Comparison of ENCODE assay signal across 8 cellular contexts in genomic region chr21:37563641-37564340, GRCh38.
DNase-seq lines count a peak whose midpoint lies in the region; ATAC-seq, FAIRE-seq and TF ChIP-seq lines count a peak whose summit lies in the region.

No MANE protein-coding gene starts in this region.

- no peaks in the 10 kb centered on the region for H4K20me1 ChIP-seq in astrocyte (ENCODE audit: insufficient read depth, low read length)
- no peaks in the 10 kb centered on the region for H4K20me1 ChIP-seq in hepatocyte (ENCODE audit: insufficient read depth, poor library complexity, severe bottlenecking)

- H3K4me1 ChIP-seq in astrocyte (ENCODE audit: insufficient read depth, low read length) (peaks cover 19% of the 10 kb centered on the region), hepatocyte (ENCODE audit: insufficient read depth) (peaks cover 11% of the 10 kb centered on the region)

- H3K4me3 Mint-ChIP-seq in astrocyte (ENCODE audit: unreplicated experiment): peak overlapping the region; percentile 66
- no peak overlapping the region for H3K4me3 Mint-ChIP-seq in mesothelial cell of epicardium

- FAIRE-seq in astrocyte (lab: Jason Lieb, UNC): no peak

- peak; percentile 84 for TF ChIP-seq POLR2A in GM18505 (IDR thresholded peaks at IDR 0.05; ENCODE audit: borderline replicate concordance, extremely low read depth, insufficient read depth, insufficient read length)

- no peaks in the 10 kb centered on the region for H3K79me2 ChIP-seq in astrocyte (ENCODE audit: insufficient read depth, low read length)
- H3K79me2 ChIP-seq in hepatocyte: no peaks in the 10 kb centered on the region

- TF ChIP-seq CTCF in astrocyte (IDR thresholded peaks at IDR 0.05; ENCODE audit: insufficient read depth, low read depth, low read length): no peak
- TF ChIP-seq CTCF in hepatocyte (IDR thresholded peaks at IDR 0.05; ENCODE audit: poor library complexity): no peak
- no peak for TF ChIP-seq CTCF in mesothelial cell of epicardium (IDR thresholded peaks at IDR 0.05; ENCODE audit: unreplicated experiment)

- WGBS in hepatocyte (ENCODE audit: low lambda C conversion rate, missing lambda C conversion rate): 87% methylated on average over 39 of the region's 67 CpGs

- H3K4me3 ChIP-seq in astrocyte (ENCODE audit: insufficient read depth, low read depth, low read length) (peak overlapping the region; percentile 69), hepatocyte (no peak overlapping the region)

- H3K36me3 ChIP-seq in astrocyte (ENCODE audit: insufficient read depth, low read length) (no peaks in the 10 kb centered on the region), hepatocyte (replicated peaks; ENCODE audit: insufficient read depth, low read depth) (no peaks in the 10 kb centered on the region)

- H3K27me3 Mint-ChIP-seq in astrocyte (ENCODE audit: low read depth, unreplicated experiment) (no peaks in the 10 kb centered on the region), mesothelial cell of epicardium (ENCODE audit: low read depth) (peaks cover 21% of the 10 kb centered on the region)

- H3K4me1 Mint-ChIP-seq in astrocyte (ENCODE audit: low read depth, unreplicated experiment) (peaks cover 19% of the 10 kb centered on the region), mesothelial cell of epicardium (peaks cover 6% of the 10 kb centered on the region)

- ATAC-seq in GM18505 (IDR thresholded peaks at IDR 0.05; ENCODE audit: unreplicated experiment) (peak; percentile 90), HG02943 (IDR thresholded peaks at IDR 0.05; ENCODE audit: low read depth, unreplicated experiment) (peak; percentile 89), sciatic nerve (peak; percentile 99)

- H3K4me2 ChIP-seq in astrocyte (ENCODE audit: low read length) (peak overlapping the region; percentile 97), hepatocyte (peak overlapping the region; percentile 69)

- DNase-seq in NCI-H1694 treated with DMSO at 0.1 percent for 48 hours (lab: John Stamatoyannopoulos, UW) (peak; percentile 95), T-helper 22 cell (ENCODE audit: low read depth) (peak; percentile 89), astrocyte (ENCODE audit: low read depth) (peak; percentile 85), hepatocyte (ENCODE audit: low spot score) (no peak), sciatic nerve (ENCODE audit: low spot score) (peak; percentile 97), mesothelial cell of epicardium (ENCODE audit: low spot score in 2 of 2, unreplicated experiment in 2 of 2) (no peak)

- peak overlapping the region; percentile 94 for H3K27ac Mint-ChIP-seq in astrocyte (ENCODE audit: unreplicated experiment)
- H3K27ac Mint-ChIP-seq in mesothelial cell of epicardium: no peak overlapping the region

- intact Hi-C loops in sciatic nerve (cut with DNase I): no loop called here

- H2AFZ ChIP-seq in astrocyte (ENCODE audit: low read depth, low read length): peak overlapping the region; percentile 94
- H2AFZ ChIP-seq in hepatocyte: no peak overlapping the region

- H3K36me3 Mint-ChIP-seq in astrocyte (ENCODE audit: low read depth, unreplicated experiment): peaks cover 1% of the 10 kb centered on the region
- H3K36me3 Mint-ChIP-seq in mesothelial cell of epicardium: no peaks in the 10 kb centered on the region

- H3K9me3 ChIP-seq in astrocyte (ENCODE audit: insufficient read depth, low read depth, low read length): peaks cover 5% of the 10 kb centered on the region
- no peaks in the 10 kb centered on the region for H3K9me3 ChIP-seq in hepatocyte (ENCODE audit: low read depth)

- peak overlapping the region; percentile 99 for H3K27ac ChIP-seq in astrocyte (ENCODE audit: low read depth, low read length)
- peak overlapping the region; percentile 91 for H3K27ac ChIP-seq in hepatocyte

- peaks cover 7% of the 10 kb centered on the region for H3K9me3 Mint-ChIP-seq in astrocyte (ENCODE audit: unreplicated experiment)
- H3K9me3 Mint-ChIP-seq in mesothelial cell of epicardium: peaks cover 3% of the 10 kb centered on the region

- no peaks in the 10 kb centered on the region for H3K27me3 ChIP-seq in astrocyte (ENCODE audit: insufficient read depth, low read length)
- H3K27me3 ChIP-seq in hepatocyte: no peaks in the 10 kb centered on the region

- peak overlapping the region; percentile 91 for H3K9ac ChIP-seq in astrocyte (ENCODE audit: low read length)

- H3K9me2 ChIP-seq in hepatocyte (replicated peaks; ENCODE audit: insufficient read depth): no peaks in the 10 kb centered on the region

Comparison
In these comparisons a context has a peak if more than half of its experiments do, and no peak if none do; other contexts are left out.
1. DNase-seq: peak in NCI-H1694 treated with DMSO at 0.1 percent for 48 hours (single experiment), T-helper 22 cell (single experiment), astrocyte (single experiment) and sciatic nerve (single experiment); none in hepatocyte (single experiment) and mesothelial cell of epicardium (0 of 2).
2. Peak in every context shown above with its lines, with median percentiles within 50 percentile points of each other: ATAC-seq.